Comparison of ENCODE assay signal across 40 cellular contexts in genomic region chr11:76493040-76493439, GRCh38.
"Had no signal": no experiment of that assay in that cellular context is flagged by ENCODE, and none has a peak within 500 bp of the region (broad histone marks: within the 10 kb centered on the region; RNA-seq: fewer than 3 reads in every experiment).

No MANE protein-coding gene starts in this region.

- H3K27me3 Mint-ChIP-seq: activated naive CD4-positive, alpha-beta T cell treated with anti-CD3 and anti-CD28 coated beads, Interleukin-2, amount 10 ng/mL, durations not matched to agents 7 days and 5 days; activated naive CD4-positive, alpha-beta T cell treated with anti-CD3 and anti-CD28 coated beads, Interleukin-2, amount 50 U/mL, for 24 hours; activated naive CD8-positive, alpha-beta T cell; activated naive CD8-positive, alpha-beta T cell treated with anti-CD3 and anti-CD28 coated beads for 36 hours; activated naive CD8-positive, alpha-beta T cell treated with anti-CD3 and anti-CD28 coated beads, Interleukin-2, amount 10 ng/mL, durations not matched to agents 7 days and 5 days; activated naive CD8-positive, alpha-beta T cell treated with anti-CD3 and anti-CD28 coated beads, Interleukin-2, amount 50 U/mL, for 24 hours; activated T-cell treated with anti-CD3 and anti-CD28 coated beads, Interleukin-2, amount 50 U/mL, for 24 hours; activated T-helper 17 cell treated with anti-CD3 and anti-CD28 coated beads, Interleukin-2, amount 50 U/mL, for 72 hours; brain; central memory CD8-positive, alpha-beta T cell had no signal

- H3K4me3 Mint-ChIP-seq: activated naive CD4-positive, alpha-beta T cell treated with anti-CD3 and anti-CD28 coated beads for 36 hours; activated naive CD4-positive, alpha-beta T cell treated with anti-CD3 and anti-CD28 coated beads, Interleukin-2, amount 10 ng/mL, durations not matched to agents 7 days and 5 days; activated naive CD4-positive, alpha-beta T cell treated with anti-CD3 and anti-CD28 coated beads, Interleukin-2, amount 50 U/mL, for 24 hours; activated naive CD8-positive, alpha-beta T cell; activated naive CD8-positive, alpha-beta T cell treated with anti-CD3 and anti-CD28 coated beads for 36 hours; activated naive CD8-positive, alpha-beta T cell treated with anti-CD3 and anti-CD28 coated beads, Interleukin-2, amount 10 ng/mL, durations not matched to agents 7 days and 5 days; activated naive CD8-positive, alpha-beta T cell treated with anti-CD3 and anti-CD28 coated beads, Interleukin-2, amount 50 U/mL, for 24 hours; activated T-cell treated with anti-CD3 and anti-CD28 coated beads, Interleukin-2, amount 50 U/mL, for 24 hours; activated T-cell treated with anti-CD3 and anti-CD28 coated beads, Interleukin-2, amount 50 U/mL, for 4 hours; activated T-cell treated with anti-CD3 and anti-CD28 coated beads, Interleukin-2, amount 50 U/mL, for 72 hours; activated T-helper 1 cell treated with anti-CD3 and anti-CD28 coated beads, Interleukin-12 subunit alpha, Interleukin-12 subunit beta, Interleukin-2, Interleukin-4 antibody, amounts not matched to agents 30 ng/mL and 10 ng/mL and 1 ng/mL, durations not matched to agents 14 hours and 24 hours and 36 hours; activated T-helper 17 cell treated with anti-CD3 and anti-CD28 coated beads, Interleukin-2, amount 50 U/mL, for 72 hours; brain; central memory CD8-positive, alpha-beta T cell had no signal

- H3K4me1 Mint-ChIP-seq: activated naive CD4-positive, alpha-beta T cell treated with anti-CD3 and anti-CD28 coated beads, Interleukin-2, amount 10 ng/mL, durations not matched to agents 7 days and 5 days; activated naive CD8-positive, alpha-beta T cell treated with anti-CD3 and anti-CD28 coated beads, Interleukin-2, amount 50 U/mL, for 24 hours; activated T-helper 17 cell treated with anti-CD3 and anti-CD28 coated beads, Interleukin-2, amount 50 U/mL, for 72 hours; brain had no signal

- H3K27me3 ChIP-seq: adrenal gland, ascending aorta, body of pancreas, brain microvascular endothelial cell, breast epithelium, cardiac muscle cell had no signal

- FAIRE-seq: astrocyte, bronchial epithelial cell had no signal

- H3K9me3 Mint-ChIP-seq: activated naive CD4-positive, alpha-beta T cell treated with anti-CD3 and anti-CD28 coated beads for 36 hours; activated naive CD4-positive, alpha-beta T cell treated with anti-CD3 and anti-CD28 coated beads, Interleukin-2, amount 10 ng/mL, durations not matched to agents 7 days and 5 days; activated naive CD4-positive, alpha-beta T cell treated with anti-CD3 and anti-CD28 coated beads, Interleukin-2, amount 50 U/mL, for 24 hours; activated naive CD4-positive, alpha-beta T cell treated with anti-CD3 and anti-CD28 coated beads, Interleukin-2, amount 50 U/mL, for 72 hours; activated naive CD8-positive, alpha-beta T cell treated with anti-CD3 and anti-CD28 coated beads for 36 hours; activated naive CD8-positive, alpha-beta T cell treated with anti-CD3 and anti-CD28 coated beads, Interleukin-2, amount 10 ng/mL, durations not matched to agents 7 days and 5 days; activated naive CD8-positive, alpha-beta T cell treated with anti-CD3 and anti-CD28 coated beads, Interleukin-2, amount 50 U/mL, for 24 hours; activated T-cell treated with anti-CD3 and anti-CD28 coated beads, Interleukin-2, amount 50 U/mL, for 24 hours; activated T-cell treated with anti-CD3 and anti-CD28 coated beads, Interleukin-2, amount 50 U/mL, for 4 hours; activated T-cell treated with anti-CD3 and anti-CD28 coated beads, Interleukin-2, amount 50 U/mL, for 72 hours; activated T-helper 1 cell treated with anti-CD3 and anti-CD28 coated beads, Interleukin-12 subunit alpha, Interleukin-12 subunit beta, Interleukin-2, Interleukin-4 antibody, amounts not matched to agents 30 ng/mL and 10 ng/mL and 1 ng/mL, durations not matched to agents 14 hours and 24 hours and 36 hours; activated T-helper 17 cell treated with anti-CD3 and anti-CD28 coated beads, Interleukin-2, amount 50 U/mL, for 72 hours; activated T-helper 2 cell treated with anti-CD3 and anti-CD28 coated beads, Interferon-gamma antibody, Interleukin-2, Interleukin-4, amounts not matched to agents 10 μg/mL and 5 μg/mL and 100 μg/mL, durations not matched to agents 14 hours and 24 hours and 36 hours; central memory CD8-positive, alpha-beta T cell had no signal

- H3K4me3 ChIP-seq: adrenal gland, ascending aorta, body of pancreas, breast epithelium, cardiac muscle cell had no signal

- H3K4me1 ChIP-seq: adrenal gland, ascending aorta, body of pancreas, breast epithelium had no signal

- H3K9me3 ChIP-seq: adrenal gland, ascending aorta, body of pancreas, breast epithelium had no signal

- DNase-seq: activated effector memory CD4-positive, alpha-beta T cell treated with anti-CD3 and anti-CD28 coated beads, Interleukin-2, amount 50 U/mL, for 16 hours; activated effector memory CD4-positive, alpha-beta T cell treated with Interleukin-2 at 50 U/mL for 16 hours; activated gamma-delta T cell; activated gamma-delta T cell treated with Interleukin-2 at 50 U/mL for 16 hours; activated naive CD4-positive, alpha-beta T cell; activated naive CD4-positive, alpha-beta T cell treated with anti-CD3 and anti-CD28 coated beads for 36 hours; activated naive CD4-positive, alpha-beta T cell treated with anti-CD3 and anti-CD28 coated beads, Interleukin-2, amount 10 ng/mL, durations not matched to agents 7 days and 5 days; activated naive CD4-positive, alpha-beta T cell treated with anti-CD3 and anti-CD28 coated beads, Interleukin-2, amount 50 U/mL, for 16 hours; activated naive CD4-positive, alpha-beta T cell treated with Interleukin-2 at 50 U/mL for 16 hours; activated naive CD8-positive, alpha-beta T cell treated with anti-CD3 and anti-CD28 coated beads for 36 hours; activated naive CD8-positive, alpha-beta T cell treated with anti-CD3 and anti-CD28 coated beads, Interleukin-2, amount 10 ng/mL, durations not matched to agents 7 days and 5 days; activated naive CD8-positive, alpha-beta T cell treated with anti-CD3 and anti-CD28 coated beads, Interleukin-2, amount 50 U/mL, for 24 hours; activated T-cell treated with anti-CD3 and anti-CD28 coated beads, Interleukin-2, amount 50 U/mL, for 1 hour; activated T-cell treated with anti-CD3 and anti-CD28 coated beads, Interleukin-2, amount 50 U/mL, for 24 hours; activated T-cell treated with anti-CD3 and anti-CD28 coated beads, Interleukin-2, amount 50 U/mL, for 4 hours; activated T-cell treated with anti-CD3 and anti-CD28 coated beads, Interleukin-2, amount 50 U/mL, for 48 hours; activated T-cell treated with anti-CD3 and anti-CD28 coated beads, Interleukin-2, amount 50 U/mL, for 72 hours; adrenal gland; amniotic stem cell; amygdala; anterior cingulate cortex; aorta; body of pancreas; brain microvascular endothelial cell; caudate nucleus; central memory CD4-positive, alpha-beta T cell; cerebellar nuclear complex had no signal

- H3K27ac Mint-ChIP-seq: activated naive CD4-positive, alpha-beta T cell treated with anti-CD3 and anti-CD28 coated beads for 36 hours; activated naive CD4-positive, alpha-beta T cell treated with anti-CD3 and anti-CD28 coated beads, Interleukin-2, amount 10 ng/mL, durations not matched to agents 7 days and 5 days; activated naive CD4-positive, alpha-beta T cell treated with anti-CD3 and anti-CD28 coated beads, Interleukin-2, amount 50 U/mL, for 24 hours; activated naive CD4-positive, alpha-beta T cell treated with anti-CD3 and anti-CD28 coated beads, Interleukin-2, amount 50 U/mL, for 72 hours; activated naive CD8-positive, alpha-beta T cell; activated naive CD8-positive, alpha-beta T cell treated with anti-CD3 and anti-CD28 coated beads for 36 hours; activated naive CD8-positive, alpha-beta T cell treated with anti-CD3 and anti-CD28 coated beads, Interleukin-2, amount 10 ng/mL, durations not matched to agents 7 days and 5 days; activated naive CD8-positive, alpha-beta T cell treated with anti-CD3 and anti-CD28 coated beads, Interleukin-2, amount 50 U/mL, for 24 hours; activated T-cell treated with anti-CD3 and anti-CD28 coated beads, Interleukin-2, amount 50 U/mL, for 24 hours; activated T-cell treated with anti-CD3 and anti-CD28 coated beads, Interleukin-2, amount 50 U/mL, for 72 hours; activated T-helper 1 cell treated with anti-CD3 and anti-CD28 coated beads, Interleukin-12 subunit alpha, Interleukin-12 subunit beta, Interleukin-2, Interleukin-4 antibody, amounts not matched to agents 30 ng/mL and 10 ng/mL and 1 ng/mL, durations not matched to agents 14 hours and 24 hours and 36 hours; activated T-helper 17 cell treated with anti-CD3 and anti-CD28 coated beads, Interleukin-2, amount 50 U/mL, for 72 hours; activated T-helper 2 cell treated with anti-CD3 and anti-CD28 coated beads, Interferon-gamma antibody, Interleukin-2, Interleukin-4, amounts not matched to agents 10 μg/mL and 5 μg/mL and 100 μg/mL, durations not matched to agents 14 hours and 24 hours and 36 hours; brain had no signal

- H3K36me3 ChIP-seq: brain microvascular endothelial cell had no signal

- H3K27ac ChIP-seq: adrenal gland, ascending aorta, body of pancreas, brain microvascular endothelial cell, breast epithelium, cardiac muscle cell had no signal

- ATAC-seq: activated naive CD4-positive, alpha-beta T cell treated with anti-CD3 and anti-CD28 coated beads, Interleukin-2, amount 50 U/mL, for 72 hours; activated naive CD8-positive, alpha-beta T cell treated with anti-CD3 and anti-CD28 coated beads, Interleukin-2, amount 50 U/mL, for 24 hours; activated T-cell treated with anti-CD3 and anti-CD28 coated beads, Interleukin-2, amount 50 U/mL, for 4 hours; activated T-cell treated with anti-CD3 and anti-CD28 coated beads, Interleukin-2, amount 50 U/mL, for 72 hours; activated T-helper 17 cell treated with anti-CD3 and anti-CD28 coated beads, Interleukin-2, amount 50 U/mL, for 72 hours; body of pancreas had no signal
